ENCODE assay signal across 1 cellular context in genomic region chr3:71752911-71753715, GRCh38.
TF ChIP-seq lines count a peak whose summit lies in the region.

No MANE protein-coding gene starts in this region.

TF ChIP-seq in SK-N-SH, 30 proteins besides CTCF, POLR2A, EP300 and RAD21 (continued from another document):
- no peak for TF ChIP-seq PBX3 (IDR thresholded peaks at IDR 0.05)
- TF ChIP-seq YY1 (IDR thresholded peaks at IDR 0.05; ENCODE audit: low read depth): no peak
- no peak for TF ChIP-seq TCF12 (IDR thresholded peaks at IDR 0.05)
- TF ChIP-seq RCOR1 (IDR thresholded peaks at IDR 0.05; ENCODE audit: low read length): no peak
- TF ChIP-seq JUND (IDR thresholded peaks at IDR 0.05): no peak
- TF ChIP-seq RFX5 (IDR thresholded peaks at IDR 0.05; ENCODE audit: low read length): no peak
- no peak for TF ChIP-seq FOXJ3 (CRISPR knock-in tag; IDR thresholded peaks at IDR 0.05)
- TF ChIP-seq TEAD4 (IDR thresholded peaks at IDR 0.05; ENCODE audit: borderline replicate concordance, insufficient read depth): no peak
- TF ChIP-seq FOXM1 (IDR thresholded peaks at IDR 0.05; ENCODE audit: low read depth): no peak
- no peak for TF ChIP-seq IRF3 (IDR thresholded peaks at IDR 0.05; ENCODE audit: low read depth, low read length)
- TF ChIP-seq RXRA (IDR thresholded peaks at IDR 0.05; ENCODE audit: borderline replicate concordance, low read depth): no peak
